Comparison of ENCODE assay signal across 8 cellular contexts in genomic region chr1:239951518-239952130, GRCh38.
DNase-seq lines count a peak whose midpoint lies in the region; ATAC-seq, FAIRE-seq and TF ChIP-seq lines count a peak whose summit lies in the region.

No MANE protein-coding gene starts in this region.

- peak; percentile 84 for DNase-seq in COR-L47 (lab: John Stamatoyannopoulos, UW)
- DNase-seq in Karpas-422: peak; percentile 87
- DNase-seq in RPMI7951 (ENCODE audit: low read depth): peak; percentile 63
- peak; percentile 45 for DNase-seq in astrocyte (ENCODE audit: low read depth)
- peak; percentile 43 to 66 for DNase-seq in hippocampal formation (lab: John Stamatoyannopoulos, UW)
- no peak for DNase-seq in smooth muscle cell (lab: John Stamatoyannopoulos, UW; ENCODE audit: unreplicated experiment)
- no peak for DNase-seq in activated effector memory CD4-positive, alpha-beta T cell treated with Interleukin-2 at 50 U/mL for 16 hours

- H3K9me2 ChIP-seq in Karpas-422 (replicated peaks; ENCODE audit: insufficient read depth, low read length): no peaks in the 10 kb centered on the region

- H3F3A ChIP-seq in smooth muscle cell (ENCODE audit: low read depth): no peaks in the 10 kb centered on the region

- no peaks in the 10 kb centered on the region for H3K36me3 ChIP-seq in Karpas-422 (ENCODE audit: insufficient read depth, low read length)
- H3K36me3 ChIP-seq in astrocyte (ENCODE audit: insufficient read depth, low read length): no peaks in the 10 kb centered on the region
- H3K36me3 ChIP-seq in smooth muscle cell (ENCODE audit: low read depth): no peaks in the 10 kb centered on the region

- H3K27me3 ChIP-seq in Karpas-422 (ENCODE audit: low read length): no peaks in the 10 kb centered on the region
- H3K27me3 ChIP-seq in astrocyte (ENCODE audit: insufficient read depth, low read length): no peaks in the 10 kb centered on the region
- no peaks in the 10 kb centered on the region for H3K27me3 ChIP-seq in smooth muscle cell (ENCODE audit: low read depth)

- no peak overlapping the region for H3K4me2 ChIP-seq in Karpas-422 (ENCODE audit: low read depth, low read length, poor library complexity, severe bottlenecking)
- no peak overlapping the region for H3K4me2 ChIP-seq in astrocyte (ENCODE audit: low read length)
- no peak overlapping the region for H3K4me2 ChIP-seq in smooth muscle cell

- no peaks in the 10 kb centered on the region for H3K36me3 Mint-ChIP-seq in astrocyte (ENCODE audit: low read depth, unreplicated experiment)

- H3K27ac ChIP-seq in Karpas-422 (ENCODE audit: low read length) (no peak overlapping the region), astrocyte (ENCODE audit: low read depth, low read length) (no peak overlapping the region), smooth muscle cell (ENCODE audit: low read depth) (no peak overlapping the region)

- TF ChIP-seq CTCF in astrocyte (IDR thresholded peaks at IDR 0.05; ENCODE audit: insufficient read depth, low read depth, low read length) (peak; percentile 76), smooth muscle cell (IDR thresholded peaks at IDR 0.05; ENCODE audit: borderline replicate concordance, insufficient read depth, poor library complexity, severe bottlenecking) (peak; percentile 89)

- no peak overlapping the region for H3K27ac Mint-ChIP-seq in astrocyte (ENCODE audit: unreplicated experiment)

- no peaks in the 10 kb centered on the region for H3K79me2 ChIP-seq in Karpas-422 (ENCODE audit: low read length)
- H3K79me2 ChIP-seq in astrocyte (ENCODE audit: insufficient read depth, low read length): no peaks in the 10 kb centered on the region
- no peaks in the 10 kb centered on the region for H3K79me2 ChIP-seq in smooth muscle cell (ENCODE audit: low read depth)

- H3K9ac ChIP-seq in Karpas-422 (ENCODE audit: low read length): no peak overlapping the region
- H3K9ac ChIP-seq in astrocyte (ENCODE audit: low read length): no peak overlapping the region
- H3K9ac ChIP-seq in smooth muscle cell (ENCODE audit: low read depth): no peak overlapping the region

- no peaks in the 10 kb centered on the region for H3K9me3 Mint-ChIP-seq in astrocyte (ENCODE audit: unreplicated experiment)

- peaks cover 4% of the 10 kb centered on the region for H3K4me1 Mint-ChIP-seq in astrocyte (ENCODE audit: low read depth, unreplicated experiment)

- no peak overlapping the region for H3K4me3 ChIP-seq in Karpas-422 (ENCODE audit: low read length)
- no peak overlapping the region for H3K4me3 ChIP-seq in astrocyte (ENCODE audit: insufficient read depth, low read depth, low read length)
- H3K4me3 ChIP-seq in smooth muscle cell: no peak overlapping the region

- H3K9me3 ChIP-seq in Karpas-422 (ENCODE audit: low read length) (no peaks in the 10 kb centered on the region), astrocyte (ENCODE audit: insufficient read depth, low read depth, low read length) (no peaks in the 10 kb centered on the region), smooth muscle cell (replicated peaks; ENCODE audit: low read depth) (no peaks in the 10 kb centered on the region)

- no peak overlapping the region for H3K4me3 Mint-ChIP-seq in astrocyte (ENCODE audit: unreplicated experiment)

- peak; percentile 50 for FAIRE-seq in astrocyte (lab: Jason Lieb, UNC)

- H3K27me3 Mint-ChIP-seq in astrocyte (ENCODE audit: low read depth, unreplicated experiment): peaks cover 2% of the 10 kb centered on the region

- H3K4me1 ChIP-seq in Karpas-422 (ENCODE audit: low read length) (no peaks in the 10 kb centered on the region), astrocyte (ENCODE audit: insufficient read depth, low read length) (no peaks in the 10 kb centered on the region), smooth muscle cell (ENCODE audit: low read depth) (no peaks in the 10 kb centered on the region)

- H4K20me1 ChIP-seq in Karpas-422 (ENCODE audit: insufficient read depth, low read depth, low read length) (no peaks in the 10 kb centered on the region), astrocyte (ENCODE audit: insufficient read depth, low read length) (no peaks in the 10 kb centered on the region), smooth muscle cell (ENCODE audit: low read depth) (no peaks in the 10 kb centered on the region)

- H2AFZ ChIP-seq in Karpas-422 (ENCODE audit: low read length) (no peak overlapping the region), astrocyte (ENCODE audit: low read depth, low read length) (no peak overlapping the region), smooth muscle cell (ENCODE audit: low read depth) (no peak overlapping the region)

- ATAC-seq in GM19397 (IDR thresholded peaks at IDR 0.05; ENCODE audit: unreplicated experiment): peak; percentile 50

- 25% methylated on average over 3 of the region's 3 CpGs for WGBS in smooth muscle cell (ENCODE audit: low lambda C conversion rate)

Comparison
In these comparisons a context has a peak if more than half of its experiments do, and no peak if none do; other contexts are left out.
1. DNase-seq: peak in COR-L47 (single experiment), Karpas-422 (single experiment), RPMI7951 (single experiment), astrocyte (single experiment) and hippocampal formation (2 of 2); none in smooth muscle cell (single experiment) and activated effector memory CD4-positive, alpha-beta T cell treated with Interleukin-2 at 50 U/mL for 16 hours (single experiment).